ENCODE assay signal across 18 cellular contexts in the genomic region with DNA sequence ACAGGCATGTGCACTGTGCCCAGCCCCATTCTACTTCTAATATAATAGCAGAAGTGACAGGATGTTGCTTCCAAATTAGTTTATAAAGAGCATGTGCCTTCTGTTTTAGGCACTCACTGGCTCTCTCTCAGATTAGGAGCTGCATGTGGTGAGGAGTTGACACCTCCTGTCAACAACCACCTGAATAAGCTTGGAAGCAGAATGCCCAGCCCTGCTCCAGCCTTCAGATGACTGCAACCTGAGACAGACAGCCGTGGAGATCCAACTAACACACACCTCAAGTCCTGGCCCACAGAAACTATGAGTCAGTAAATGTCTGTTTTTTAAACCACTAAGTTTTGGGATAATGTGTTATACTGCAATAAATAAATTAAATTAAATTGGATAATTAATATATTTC. TPM values are rescaled to one million over a fixed set of nuclear protein-coding genes. Genes with fewer than 3 reads are reported as not detected.
DNase-seq lines count a peak whose midpoint lies in the region; ATAC-seq and TF ChIP-seq lines count a peak whose summit lies in the region.
"Had no signal": no experiment of that assay in that cellular context is flagged by ENCODE, and none has a peak within 500 bp of the region (broad histone marks: within the 10 kb centered on the region; RNA-seq: fewer than 3 reads in every experiment).

No MANE protein-coding gene starts in this region.

- no peaks in the 10 kb centered on the region for H3K27me3 ChIP-seq in esophagus squamous epithelium
- no peaks in the 10 kb centered on the region for H3K27me3 ChIP-seq in esophagus muscularis mucosa

- peak overlapping the region; percentile 23 for H3K27ac Mint-ChIP-seq in osteocyte (ENCODE audit: unreplicated experiment)
- H3K27ac Mint-ChIP-seq: activated naive CD4-positive, alpha-beta T cell treated with anti-CD3 and anti-CD28 coated beads, Interleukin-2, amount 50 U/mL, for 24 hours; stimulated activated naive CD8-positive, alpha-beta T cell treated with anti-CD3 and anti-CD28 coated beads, Interleukin-15, Interleukin-2, amounts not matched to agents 100 ng/mL and 50 ng/mL, for 24 hours had no signal

- no peaks in the 10 kb centered on the region for H3K27me3 Mint-ChIP-seq in osteocyte (ENCODE audit: unreplicated experiment)

- no peak overlapping the region for H3K4me3 ChIP-seq in esophagus squamous epithelium
- no peak overlapping the region for H3K4me3 ChIP-seq in esophagus muscularis mucosa

- no peak for TF ChIP-seq CTCF in esophagus squamous epithelium (IDR thresholded peaks at IDR 0.05)
- no peak for TF ChIP-seq CTCF in osteocyte (IDR thresholded peaks at IDR 0.05)
- TF ChIP-seq CTCF in esophagus muscularis mucosa (IDR thresholded peaks at IDR 0.05), result no peak
- TF ChIP-seq CTCF in GM10266 (IDR thresholded peaks at IDR 0.05; ENCODE audit: control insufficient read depth, insufficient read depth, low read depth, missing control alignments), result no peak

- H3K4me1 ChIP-seq in esophagus squamous epithelium (peaks cover 27 to 85% (median 31%) of the 10 kb centered on the region in 3 donors), esophagus muscularis mucosa (peaks cover 44 to 91% (median 86%) of the 10 kb centered on the region in 4 donors)

- no peak for ATAC-seq in HG02852 (IDR thresholded peaks at IDR 0.05; ENCODE audit: unreplicated experiment)

- H3K36me3 ChIP-seq in esophagus squamous epithelium, result no peaks in the 10 kb centered on the region
- H3K36me3 ChIP-seq in esophagus muscularis mucosa, result no peaks in the 10 kb centered on the region

- H3K9me3 ChIP-seq in esophagus squamous epithelium (no peaks in the 10 kb centered on the region), esophagus muscularis mucosa (no peaks in the 10 kb centered on the region)

- H3K27ac ChIP-seq in esophagus squamous epithelium, result peak overlapping the region; percentile 75 to 89 (median 83)
- no peak overlapping the region for H3K27ac ChIP-seq in esophagus muscularis mucosa (replicated peaks in 1 of 4)

- H3K4me3 Mint-ChIP-seq in osteocyte (ENCODE audit: unreplicated experiment), result no peak overlapping the region
- H3K4me3 Mint-ChIP-seq: activated naive CD4-positive, alpha-beta T cell treated with anti-CD3 and anti-CD28 coated beads, Interleukin-2, amount 50 U/mL, for 24 hours; stimulated activated naive CD8-positive, alpha-beta T cell treated with anti-CD3 and anti-CD28 coated beads, Interleukin-15, Interleukin-2, amounts not matched to agents 100 ng/mL and 50 ng/mL, for 24 hours had no signal

- 25 to 31% methylated on average over 1 of the region's 1 CpG for WGBS in esophagus squamous epithelium, 2 donors
- WGBS in esophagus muscularis mucosa, result 43% methylated on average over 1 of the region's 1 CpG

- TF ChIP-seq POLR2A in esophagus squamous epithelium (IDR thresholded peaks at IDR 0.05) (no peak), esophagus muscularis mucosa (IDR thresholded peaks at IDR 0.05; ENCODE audit: low read depth) (no peak)

- H3K9me3 Mint-ChIP-seq in osteocyte (ENCODE audit: unreplicated experiment), result no peaks in the 10 kb centered on the region
- H3K9me3 Mint-ChIP-seq: activated naive CD4-positive, alpha-beta T cell treated with anti-CD3 and anti-CD28 coated beads, Interleukin-2, amount 50 U/mL, for 24 hours had no signal

- TF ChIP-seq EP300 in esophagus muscularis mucosa (IDR thresholded peaks at IDR 0.05), result no peak

- intact Hi-C loops in esophagus squamous epithelium (cut with DNase I) (no loop called here), esophagus muscularis mucosa (cut with DNase I) (no loop called here)

- H3K4me1 Mint-ChIP-seq in osteocyte (ENCODE audit: unreplicated experiment), result peaks cover 57% of the 10 kb centered on the region
- H3K4me1 Mint-ChIP-seq: activated naive CD4-positive, alpha-beta T cell treated with anti-CD3 and anti-CD28 coated beads, Interleukin-2, amount 50 U/mL, for 24 hours had no signal

- DNase-seq in DMS53 (lab: John Stamatoyannopoulos, UW) (peak; percentile 20), DMS53 treated with DMSO at 0.1 percent for 48 hours (lab: John Stamatoyannopoulos, UW; ENCODE audit: unreplicated experiment) (no peak), NCI-H524 treated with DMSO at 0.1 percent for 48 hours (lab: John Stamatoyannopoulos, UW) (peak; percentile 8), esophagus squamous epithelium (lab: John Stamatoyannopoulos, UW) (no peak), osteocyte (ENCODE audit: extremely low spot score, unreplicated experiment) (no peak), esophagus muscularis mucosa (ENCODE audit: extremely low spot score) (no peak), GM10266 (ENCODE audit: extremely low spot score) (no peak)
- DNase-seq: 8988T; activated CD4-positive, alpha-beta T cell treated with anti-CD3 and anti-CD28 coated beads, Interleukin-2, amount 50 U/mL, for 1 hour; C1 segment of cervical spinal cord; dermis blood vessel endothelial cell; hypothalamus; Karpas-422; NCI-H1436; NCI-H345 had no signal

- no peaks in the 10 kb centered on the region for H3K36me3 Mint-ChIP-seq in osteocyte (ENCODE audit: unreplicated experiment)
- H3K36me3 Mint-ChIP-seq: activated naive CD4-positive, alpha-beta T cell treated with anti-CD3 and anti-CD28 coated beads, Interleukin-2, amount 50 U/mL, for 24 hours had no signal

RNA-seq across cellular contexts. Expression of gene PARD3, which starts 54.5 kb away (rescaled TPM):
- 100 to 1,000 TPM in 1 of 4 donors, 10 to 100 TPM in 3; 57.3 to 114 (median 81.7) TPM for total RNA-seq in esophagus squamous epithelium
- 37.2 and 38.5 TPM in 2 replicates for total RNA-seq in osteocyte
- total RNA-seq in esophagus muscularis mucosa, result 100 to 1,000 TPM in 3 of 4 donors, 10 to 100 TPM in 1; 98.9 to 122 (median 105) TPM

Comparison
In these comparisons a context has a peak if more than half of its experiments do, and no peak if none do; other contexts are left out.
1. DNase-seq: peak in DMS53 (single experiment) and NCI-H524 treated with DMSO at 0.1 percent for 48 hours (single experiment); none in DMS53 treated with DMSO at 0.1 percent for 48 hours (single experiment), esophagus squamous epithelium (single experiment), osteocyte (single experiment), esophagus muscularis mucosa (single experiment) and GM10266 (single experiment).
2. H3K27ac ChIP-seq: peak in esophagus squamous epithelium (4 of 4); none in esophagus muscularis mucosa (0 of 4).